ENCODE assay signal across 9 cellular contexts in the genomic region with DNA sequence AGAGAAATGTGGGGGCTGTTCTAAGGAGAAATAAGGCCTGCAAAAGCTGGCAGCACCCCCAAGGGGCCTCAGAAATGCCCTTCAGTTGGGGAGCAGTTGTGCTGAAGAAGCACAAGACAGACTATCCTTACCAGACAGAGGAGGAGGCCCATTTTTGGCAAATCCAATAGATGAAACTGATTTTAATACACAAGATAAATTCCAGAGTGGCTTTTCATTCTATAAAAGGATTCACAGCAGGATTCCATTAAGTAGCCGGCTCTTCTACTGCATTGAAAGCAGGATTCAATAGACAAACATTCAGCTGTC. TPM values are rescaled to one million over a fixed set of nuclear protein-coding genes. Genes with fewer than 3 reads are reported as not detected.
DNase-seq lines count a peak whose midpoint lies in the region; ATAC-seq and TF ChIP-seq lines count a peak whose summit lies in the region.
"Had no signal": no experiment of that assay in that cellular context is flagged by ENCODE, and none has a peak within 500 bp of the region (broad histone marks: within the 10 kb centered on the region; RNA-seq: fewer than 3 reads in every experiment).

No MANE protein-coding gene starts in this region.

- CTCF ChIA-PET in activated CD8-positive, alpha-beta memory T cell treated with anti-CD3 and anti-CD28 coated beads, Interleukin-2, amount 10 ng/mL, durations not matched to agents 7 days and 5 days (lab: Charles Lee) = interaction anchor here (0.7 to 2.7 kb wide), 3 partner anchors 44 to 76 kb away, joined by 3 to 10 read pairs (median 4); no protein-coding TSS in a partner anchor

- H3K27me3 ChIP-seq in osteoblast (ENCODE audit: insufficient read depth, low read length) = no peaks in the 10 kb centered on the region
- H3K27me3 ChIP-seq: SJSA1 had no signal

- H3K27ac ChIP-seq in substantia nigra (ENCODE audit: low read depth, low read length, poor library complexity, severe bottlenecking) (peak overlapping the region; percentile 23), osteoblast (ENCODE audit: low read depth, low read length) (no peak overlapping the region)
- H3K27ac ChIP-seq: SJSA1 had no signal

- H3K79me2 ChIP-seq in osteoblast (ENCODE audit: insufficient read depth, low read length) = no peaks in the 10 kb centered on the region

- no peaks in the 10 kb centered on the region for H3K27me3 Mint-ChIP-seq in activated CD8-positive, alpha-beta memory T cell treated with anti-CD3 and anti-CD28 coated beads, Interleukin-2, amount 10 ng/mL, durations not matched to agents 7 days and 5 days
- no peaks in the 10 kb centered on the region for H3K27me3 Mint-ChIP-seq in T-helper 17 cell
- peaks cover 0 to 8% (median 0%) of the 10 kb centered on the region in 3 donors for H3K27me3 Mint-ChIP-seq in immature natural killer cell (ENCODE audit: low read depth in 3 of 3)

- peak overlapping the region; percentile 99 for H3K27ac Mint-ChIP-seq in activated CD8-positive, alpha-beta memory T cell treated with anti-CD3 and anti-CD28 coated beads, Interleukin-2, amount 10 ng/mL, durations not matched to agents 7 days and 5 days
- peak overlapping the region; percentile 98 for H3K27ac Mint-ChIP-seq in T-helper 17 cell
- peak overlapping the region; percentile 95 to 100 (median 98) for H3K27ac Mint-ChIP-seq in immature natural killer cell

- H2AFZ ChIP-seq in osteoblast (ENCODE audit: low read length) = no peak overlapping the region

- H3K9me3 ChIP-seq in T-helper 17 cell (ENCODE audit: control insufficient read depth, low read length, poor library complexity, severe bottlenecking) (no peaks in the 10 kb centered on the region), osteoblast (ENCODE audit: low read depth, low read length) (no peaks in the 10 kb centered on the region)
- H3K9me3 ChIP-seq: SJSA1 had no signal

- no peaks in the 10 kb centered on the region for H3K9me3 Mint-ChIP-seq in activated CD8-positive, alpha-beta memory T cell treated with anti-CD3 and anti-CD28 coated beads, Interleukin-2, amount 10 ng/mL, durations not matched to agents 7 days and 5 days (ENCODE audit: low read depth)
- no peaks in the 10 kb centered on the region for H3K9me3 Mint-ChIP-seq in immature natural killer cell

- H3K36me3 ChIP-seq in osteoblast (ENCODE audit: insufficient read depth, low read length) = no peaks in the 10 kb centered on the region
- H3K36me3 ChIP-seq: SJSA1 had no signal

- H3K4me3 ChIP-seq in osteoblast (ENCODE audit: insufficient read depth, low read length) = no peak overlapping the region
- H3K4me3 ChIP-seq: SJSA1 had no signal

- TF ChIP-seq CTCF in osteoblast (IDR thresholded peaks at IDR 0.05; ENCODE audit: extremely low read depth, low read depth, low read length) = no peak

- H3K4me3 Mint-ChIP-seq in activated CD8-positive, alpha-beta memory T cell treated with anti-CD3 and anti-CD28 coated beads, Interleukin-2, amount 10 ng/mL, durations not matched to agents 7 days and 5 days = peak overlapping the region; percentile 81
- H3K4me3 Mint-ChIP-seq in T-helper 17 cell (peak overlapping the region; percentile 86), immature natural killer cell (peak overlapping the region; percentile 77 to 95 (median 94))

- no peak overlapping the region for H3K4me2 ChIP-seq in osteoblast (ENCODE audit: insufficient read depth, low read length)

- DNase-seq in activated CD8-positive, alpha-beta memory T cell treated with anti-CD3 and anti-CD28 coated beads, Interleukin-2, amount 10 ng/mL, durations not matched to agents 7 days and 5 days = no peak
- no peak for DNase-seq in activated CD8-positive, alpha-beta memory T cell treated with anti-CD3 and anti-CD28 coated beads for 24 hours
- DNase-seq in T-helper 17 cell (no peak), immature natural killer cell (no peak), substantia nigra (lab: John Stamatoyannopoulos, UW) (no peak), amniotic stem cell (lab: John Stamatoyannopoulos, UW) (no peak), osteoblast (ENCODE audit: insufficient read length, low spot score, missing footprints) (no peak), NCI-H82 (lab: John Stamatoyannopoulos, UW) (no peak)

- H3K4me1 ChIP-seq in osteoblast (ENCODE audit: insufficient read depth, low read length) = no peaks in the 10 kb centered on the region
- H3K4me1 ChIP-seq: SJSA1 had no signal

- H3K4me1 Mint-ChIP-seq in activated CD8-positive, alpha-beta memory T cell treated with anti-CD3 and anti-CD28 coated beads, Interleukin-2, amount 10 ng/mL, durations not matched to agents 7 days and 5 days = peaks cover 59% of the 10 kb centered on the region
- H3K4me1 Mint-ChIP-seq in T-helper 17 cell = peaks cover 34% of the 10 kb centered on the region
- peaks cover 90 to 94% of the 10 kb centered on the region in 2 donors for H3K4me1 Mint-ChIP-seq in immature natural killer cell

- ATAC-seq in activated CD8-positive, alpha-beta memory T cell treated with anti-CD3 and anti-CD28 coated beads, Interleukin-2, amount 10 ng/mL, durations not matched to agents 7 days and 5 days = no peak
- no peak for ATAC-seq in T-helper 17 cell

- H3K36me3 Mint-ChIP-seq in activated CD8-positive, alpha-beta memory T cell treated with anti-CD3 and anti-CD28 coated beads, Interleukin-2, amount 10 ng/mL, durations not matched to agents 7 days and 5 days = peaks cover 37% of the 10 kb centered on the region
- H3K36me3 Mint-ChIP-seq in T-helper 17 cell (ENCODE audit: low read depth) (no peaks in the 10 kb centered on the region), immature natural killer cell (peaks cover 0 to 4% (median 0%) of the 10 kb centered on the region in 3 donors)

- no peaks in the 10 kb centered on the region for H4K20me1 ChIP-seq in osteoblast (ENCODE audit: insufficient read depth, low read length)

RNA-seq across cellular contexts. Expression of gene SEPTIN6, which starts 8.1 kb away (rescaled TPM):
- total RNA-seq in activated CD8-positive, alpha-beta memory T cell treated with anti-CD3 and anti-CD28 coated beads, Interleukin-2, amount 10 ng/mL, durations not matched to agents 7 days and 5 days = 100 to 1,000 TPM; 236 to 263 TPM
- 100 to 1,000 TPM; 150 to 163 TPM for total RNA-seq in T-helper 17 cell
- 100 to 1,000 TPM; 104 to 244 (median 139) TPM for polyA plus RNA-seq in immature natural killer cell
- total RNA-seq in osteoblast = 9.0 and 9.1 TPM in 2 replicates

Comparison
In these comparisons a context has a peak if more than half of its experiments do, and no peak if none do; other contexts are left out.
1. RNA of gene SEPTIN6, which starts 8.1 kb away (total RNA-seq): 236 to 263 TPM in activated CD8-positive, alpha-beta memory T cell treated with anti-CD3 and anti-CD28 coated beads, Interleukin-2, amount 10 ng/mL, durations not matched to agents 7 days and 5 days and 150 to 163 TPM in T-helper 17 cell; 9.0 to 9.1 TPM in osteoblast; every median in the first group is over 10 times any median in the second.
2. Peak in every context shown above with its lines, with median percentiles within 50 percentile points of each other: H3K27ac Mint-ChIP-seq and H3K4me3 Mint-ChIP-seq.